1 cellular context compared by ENCODE assay signal in the genomic region with DNA sequence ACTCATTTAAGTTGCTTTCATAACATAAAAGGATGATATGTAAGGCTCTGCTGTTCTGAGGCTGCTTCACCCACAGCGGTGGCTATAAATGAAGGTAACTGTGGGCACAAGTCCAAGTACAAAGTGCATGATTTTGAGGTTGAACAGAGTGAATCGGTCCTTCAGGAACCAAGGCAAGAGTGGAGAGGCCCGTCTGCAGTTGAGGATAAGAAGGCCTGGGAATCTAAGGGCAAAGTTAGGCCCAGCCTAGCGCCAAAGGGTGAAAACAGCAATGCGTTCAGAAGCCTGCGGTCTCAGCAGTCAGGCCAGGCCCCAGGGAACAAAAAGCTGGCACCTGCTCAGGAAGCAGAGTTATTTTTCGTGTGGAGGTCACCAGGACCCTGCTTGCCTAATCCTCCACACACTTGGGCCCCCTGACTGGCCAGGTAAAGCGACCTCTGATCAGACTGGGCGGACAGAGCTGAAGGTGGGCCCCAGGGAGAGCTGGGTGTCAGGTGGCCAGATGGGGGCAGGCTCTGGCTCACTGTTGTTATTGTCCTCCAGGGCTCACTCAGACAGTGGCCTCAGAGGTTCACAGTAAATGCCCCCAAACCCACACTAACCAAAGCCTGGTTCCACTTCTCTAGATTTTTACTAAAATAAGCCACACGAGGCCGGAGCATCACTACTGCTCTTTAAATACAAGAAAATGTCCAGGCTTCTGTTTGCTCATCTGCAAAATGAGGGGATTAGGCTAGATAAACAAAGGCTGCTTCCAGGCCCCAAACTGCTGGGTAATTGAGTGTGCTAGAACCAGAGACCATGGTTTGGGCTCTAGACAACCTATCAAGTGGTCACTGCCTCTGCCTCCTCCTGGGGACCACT.
TF ChIP-seq lines count a peak whose summit lies in the region.

No MANE protein-coding gene starts in this region.

TF ChIP-seq in HepG2, 621 proteins besides CTCF, POLR2A, EP300 and RAD21 (continued from another document and continues in another):
- no peak for TF ChIP-seq ZNF260 (CRISPR knock-in tag; IDR thresholded peaks at IDR 0.05; ENCODE audit: borderline replicate concordance, low read depth)
- TF ChIP-seq IRX3 (CRISPR knock-in tag; IDR thresholded peaks at IDR 0.05; ENCODE audit: borderline replicate concordance, low read depth) = peak; percentile 48; the same call in 1 of the 2 replicates
- TF ChIP-seq, protein P1, sequence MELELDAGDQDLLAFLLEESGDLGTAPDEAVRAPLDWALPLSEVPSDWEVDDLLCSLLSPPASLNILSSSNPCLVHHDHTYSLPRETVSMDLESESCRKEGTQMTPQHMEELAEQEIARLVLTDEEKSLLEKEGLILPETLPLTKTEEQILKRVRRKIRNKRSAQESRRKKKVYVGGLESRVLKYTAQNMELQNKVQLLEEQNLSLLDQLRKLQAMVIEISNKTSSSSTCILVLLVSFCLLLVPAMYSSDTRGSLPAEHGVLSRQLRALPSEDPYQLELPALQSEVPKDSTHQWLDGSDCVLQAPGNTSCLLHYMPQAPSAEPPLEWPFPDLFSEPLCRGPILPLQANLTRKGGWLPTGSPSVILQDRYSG (CRISPR knock-in tag; IDR thresholded peaks at IDR 0.05) = no peak
- peak; percentile 97; the same call in 1 of the 2 replicates for TF ChIP-seq ARID2 (CRISPR knock-in tag; IDR thresholded peaks at IDR 0.05; ENCODE audit: borderline replicate concordance)
- no peak; the same call in 1 of the 2 replicates for TF ChIP-seq BRCA1 (CRISPR knock-in tag; IDR thresholded peaks at IDR 0.05)
- TF ChIP-seq, protein P2, sequence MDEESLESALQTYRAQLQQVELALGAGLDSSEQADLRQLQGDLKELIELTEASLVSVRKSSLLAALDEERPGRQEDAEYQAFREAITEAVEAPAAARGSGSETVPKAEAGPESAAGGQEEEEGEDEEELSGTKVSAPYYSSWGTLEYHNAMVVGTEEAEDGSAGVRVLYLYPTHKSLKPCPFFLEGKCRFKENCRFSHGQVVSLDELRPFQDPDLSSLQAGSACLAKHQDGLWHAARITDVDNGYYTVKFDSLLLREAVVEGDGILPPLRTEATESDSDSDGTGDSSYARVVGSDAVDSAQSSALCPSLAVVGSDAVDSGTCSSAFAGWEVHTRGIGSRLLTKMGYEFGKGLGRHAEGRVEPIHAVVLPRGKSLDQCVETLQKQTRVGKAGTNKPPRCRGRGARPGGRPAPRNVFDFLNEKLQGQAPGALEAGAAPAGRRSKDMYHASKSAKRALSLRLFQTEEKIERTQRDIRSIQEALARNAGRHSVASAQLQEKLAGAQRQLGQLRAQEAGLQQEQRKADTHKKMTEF (CRISPR knock-in tag; IDR thresholded peaks at IDR 0.05) = peak; percentile 94
- peak; percentile 84; the same call in 1 of the 2 replicates for TF ChIP-seq ZNF747 (CRISPR knock-in tag; IDR thresholded peaks at IDR 0.05; ENCODE audit: borderline replicate concordance)
- peak; percentile 77 for TF ChIP-seq CBX5 (CRISPR knock-in tag; IDR thresholded peaks at IDR 0.05; ENCODE audit: borderline replicate concordance)
- peak; percentile 74; the same call in 1 of the 2 replicates for TF ChIP-seq ETV5 (CRISPR knock-in tag; IDR thresholded peaks at IDR 0.05; ENCODE audit: borderline replicate concordance)
- no peak for TF ChIP-seq EEA1 (CRISPR knock-in tag; IDR thresholded peaks at IDR 0.05; ENCODE audit: borderline replicate concordance)
- no peak for TF ChIP-seq ZNF737 (CRISPR knock-in tag; IDR thresholded peaks at IDR 0.05; ENCODE audit: borderline replicate concordance)
- TF ChIP-seq, protein P3, sequence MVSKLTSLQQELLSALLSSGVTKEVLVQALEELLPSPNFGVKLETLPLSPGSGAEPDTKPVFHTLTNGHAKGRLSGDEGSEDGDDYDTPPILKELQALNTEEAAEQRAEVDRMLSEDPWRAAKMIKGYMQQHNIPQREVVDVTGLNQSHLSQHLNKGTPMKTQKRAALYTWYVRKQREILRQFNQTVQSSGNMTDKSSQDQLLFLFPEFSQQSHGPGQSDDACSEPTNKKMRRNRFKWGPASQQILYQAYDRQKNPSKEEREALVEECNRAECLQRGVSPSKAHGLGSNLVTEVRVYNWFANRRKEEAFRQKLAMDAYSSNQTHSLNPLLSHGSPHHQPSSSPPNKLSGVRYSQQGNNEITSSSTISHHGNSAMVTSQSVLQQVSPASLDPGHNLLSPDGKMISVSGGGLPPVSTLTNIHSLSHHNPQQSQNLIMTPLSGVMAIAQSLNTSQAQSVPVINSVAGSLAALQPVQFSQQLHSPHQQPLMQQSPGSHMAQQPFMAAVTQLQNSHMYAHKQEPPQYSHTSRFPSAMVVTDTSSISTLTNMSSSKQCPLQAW (CRISPR knock-in tag; IDR thresholded peaks at IDR 0.05) = peak; percentile 77
- TF ChIP-seq HOXA5 (CRISPR knock-in tag; IDR thresholded peaks at IDR 0.05) = peak; percentile 72; the same call in 1 of the 2 replicates
- TF ChIP-seq FOXC1 (CRISPR knock-in tag; IDR thresholded peaks at IDR 0.05; ENCODE audit: borderline replicate concordance) = 0 out of 2 replicates have a peak, but pooled peaks have one; percentile 21
- TF ChIP-seq ZNF605 (CRISPR knock-in tag; IDR thresholded peaks at IDR 0.05) = peak; percentile 98
- TF ChIP-seq JARID2 (CRISPR knock-in tag; IDR thresholded peaks at IDR 0.05; ENCODE audit: insufficient replicate concordance) = no peak
- no peak for TF ChIP-seq ZBTB21 (CRISPR knock-in tag; IDR thresholded peaks at IDR 0.05)
- peak; percentile 83 for TF ChIP-seq SALL2 (CRISPR knock-in tag; IDR thresholded peaks at IDR 0.05)
- TF ChIP-seq ZBTB7A (CRISPR knock-in tag; IDR thresholded peaks at IDR 0.05) = peak; percentile 85; the same call in 1 of the 2 replicates
- TF ChIP-seq, protein P4, sequence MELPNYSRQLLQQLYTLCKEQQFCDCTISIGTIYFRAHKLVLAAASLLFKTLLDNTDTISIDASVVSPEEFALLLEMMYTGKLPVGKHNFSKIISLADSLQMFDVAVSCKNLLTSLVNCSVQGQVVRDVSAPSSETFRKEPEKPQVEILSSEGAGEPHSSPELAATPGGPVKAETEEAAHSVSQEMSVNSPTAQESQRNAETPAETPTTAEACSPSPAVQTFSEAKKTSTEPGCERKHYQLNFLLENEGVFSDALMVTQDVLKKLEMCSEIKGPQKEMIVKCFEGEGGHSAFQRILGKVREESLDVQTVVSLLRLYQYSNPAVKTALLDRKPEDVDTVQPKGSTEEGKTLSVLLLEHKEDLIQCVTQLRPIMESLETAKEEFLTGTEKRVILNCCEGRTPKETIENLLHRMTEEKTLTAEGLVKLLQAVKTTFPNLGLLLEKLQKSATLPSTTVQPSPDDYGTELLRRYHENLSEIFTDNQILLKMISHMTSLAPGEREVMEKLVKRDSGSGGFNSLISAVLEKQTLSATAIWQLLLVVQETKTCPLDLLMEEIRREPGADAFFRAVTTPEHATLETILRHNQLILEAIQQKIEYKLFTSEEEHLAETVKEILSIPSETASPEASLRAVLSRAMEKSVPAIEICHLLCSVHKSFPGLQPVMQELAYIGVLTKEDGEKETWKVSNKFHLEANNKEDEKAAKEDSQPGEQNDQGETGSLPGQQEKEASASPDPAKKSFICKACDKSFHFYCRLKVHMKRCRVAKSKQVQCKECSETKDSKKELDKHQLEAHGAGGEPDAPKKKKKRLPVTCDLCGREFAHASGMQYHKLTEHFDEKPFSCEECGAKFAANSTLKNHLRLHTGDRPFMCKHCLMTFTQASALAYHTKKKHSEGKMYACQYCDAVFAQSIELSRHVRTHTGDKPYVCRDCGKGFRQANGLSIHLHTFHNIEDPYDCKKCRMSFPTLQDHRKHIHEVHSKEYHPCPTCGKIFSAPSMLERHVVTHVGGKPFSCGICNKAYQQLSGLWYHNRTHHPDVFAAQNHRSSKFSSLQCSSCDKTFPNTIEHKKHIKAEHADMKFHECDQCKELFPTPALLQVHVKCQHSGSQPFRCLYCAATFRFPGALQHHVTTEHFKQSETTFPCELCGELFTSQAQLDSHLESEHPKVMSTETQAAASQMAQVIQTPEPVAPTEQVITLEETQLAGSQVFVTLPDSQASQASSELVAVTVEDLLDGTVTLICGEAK (IDR thresholded peaks at IDR 0.05) = no peak
- TF ChIP-seq, protein P4 (CRISPR knock-in tag; IDR thresholded peaks at IDR 0.05) = no peak; the same call in 1 of the 2 replicates
- 0 out of 2 replicates have a peak, but pooled peaks have one; percentile 31 for TF ChIP-seq ARNT2 (CRISPR knock-in tag; IDR thresholded peaks at IDR 0.05; ENCODE audit: low read depth)
- TF ChIP-seq, protein P5, sequence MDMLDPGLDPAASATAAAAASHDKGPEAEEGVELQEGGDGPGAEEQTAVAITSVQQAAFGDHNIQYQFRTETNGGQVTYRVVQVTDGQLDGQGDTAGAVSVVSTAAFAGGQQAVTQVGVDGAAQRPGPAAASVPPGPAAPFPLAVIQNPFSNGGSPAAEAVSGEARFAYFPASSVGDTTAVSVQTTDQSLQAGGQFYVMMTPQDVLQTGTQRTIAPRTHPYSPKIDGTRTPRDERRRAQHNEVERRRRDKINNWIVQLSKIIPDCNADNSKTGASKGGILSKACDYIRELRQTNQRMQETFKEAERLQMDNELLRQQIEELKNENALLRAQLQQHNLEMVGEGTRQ (IDR thresholded peaks at IDR 0.05; ENCODE audit: low read depth, low read length) = no peak; the same call in 1 of the 2 replicates
- TF ChIP-seq, protein P5 (CRISPR knock-in tag; IDR thresholded peaks at IDR 0.05; ENCODE audit: borderline replicate concordance) = peak; percentile 70
- peak; percentile 79 for TF ChIP-seq ZNF441 (CRISPR knock-in tag; IDR thresholded peaks at IDR 0.05; ENCODE audit: borderline replicate concordance)
- TF ChIP-seq, protein P6, sequence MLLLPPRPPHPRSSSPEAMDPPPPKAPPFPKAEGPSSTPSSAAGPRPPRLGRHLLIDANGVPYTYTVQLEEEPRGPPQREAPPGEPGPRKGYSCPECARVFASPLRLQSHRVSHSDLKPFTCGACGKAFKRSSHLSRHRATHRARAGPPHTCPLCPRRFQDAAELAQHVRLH (CRISPR knock-in tag; IDR thresholded peaks at IDR 0.05; ENCODE audit: borderline replicate concordance, low read depth) = peak; percentile 98
- TF ChIP-seq, protein P7, sequence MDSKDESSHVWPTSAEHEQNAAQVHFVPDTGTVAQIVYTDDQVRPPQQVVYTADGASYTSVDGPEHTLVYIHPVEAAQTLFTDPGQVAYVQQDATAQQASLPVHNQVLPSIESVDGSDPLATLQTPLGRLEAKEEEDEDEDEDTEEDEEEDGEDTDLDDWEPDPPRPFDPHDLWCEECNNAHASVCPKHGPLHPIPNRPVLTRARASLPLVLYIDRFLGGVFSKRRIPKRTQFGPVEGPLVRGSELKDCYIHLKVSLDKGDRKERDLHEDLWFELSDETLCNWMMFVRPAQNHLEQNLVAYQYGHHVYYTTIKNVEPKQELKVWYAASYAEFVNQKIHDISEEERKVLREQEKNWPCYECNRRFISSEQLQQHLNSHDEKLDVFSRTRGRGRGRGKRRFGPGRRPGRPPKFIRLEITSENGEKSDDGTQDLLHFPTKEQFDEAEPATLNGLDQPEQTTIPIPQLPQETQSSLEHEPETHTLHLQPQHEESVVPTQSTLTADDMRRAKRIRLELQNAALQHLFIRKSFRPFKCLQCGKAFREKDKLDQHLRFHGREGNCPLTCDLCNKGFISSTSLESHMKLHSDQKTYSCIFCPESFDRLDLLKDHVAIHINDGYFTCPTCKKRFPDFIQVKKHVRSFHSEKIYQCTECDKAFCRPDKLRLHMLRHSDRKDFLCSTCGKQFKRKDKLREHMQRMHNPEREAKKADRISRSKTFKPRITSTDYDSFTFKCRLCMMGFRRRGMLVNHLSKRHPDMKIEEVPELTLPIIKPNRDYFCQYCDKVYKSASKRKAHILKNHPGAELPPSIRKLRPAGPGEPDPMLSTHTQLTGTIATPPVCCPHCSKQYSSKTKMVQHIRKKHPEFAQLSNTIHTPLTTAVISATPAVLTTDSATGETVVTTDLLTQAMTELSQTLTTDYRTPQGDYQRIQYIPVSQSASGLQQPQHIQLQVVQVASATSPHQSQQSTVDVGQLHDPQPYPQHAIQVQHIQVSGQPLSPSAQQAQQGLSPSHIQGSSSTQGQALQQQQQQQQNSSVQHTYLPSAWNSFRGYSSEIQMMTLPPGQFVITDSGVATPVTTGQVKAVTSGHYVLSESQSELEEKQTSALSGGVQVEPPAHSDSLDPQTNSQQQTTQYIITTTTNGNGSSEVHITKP (CRISPR knock-in tag; IDR thresholded peaks at IDR 0.05; ENCODE audit: low read depth) = peak; percentile 49; the same call in 1 of the 2 replicates
- peak; percentile 70; the same call in 1 of the 2 replicates for TF ChIP-seq BORCS8-MEF2B (CRISPR knock-in tag; IDR thresholded peaks at IDR 0.05)
- TF ChIP-seq GABPB1 (CRISPR knock-in tag; IDR thresholded peaks at IDR 0.05) = peak; percentile 63
- TF ChIP-seq ZMAT3 (CRISPR knock-in tag; conservative IDR thresholded peaks at IDR 0.05) = peak; percentile 64
- TF ChIP-seq ZMYM2 (CRISPR knock-in tag; IDR thresholded peaks at IDR 0.05) = peak; percentile 86; the same call in 1 of the 2 replicates
- peak; percentile 81; the same call in 1 of the 2 replicates for TF ChIP-seq GLI4 (CRISPR knock-in tag; IDR thresholded peaks at IDR 0.05; ENCODE audit: borderline replicate concordance)
- no peak for TF ChIP-seq MAFF (IDR thresholded peaks at IDR 0.05; ENCODE audit: low read depth, low read length)
